ENCODE assay signal across 16 cellular contexts in genomic region chr14:104725772-104726548, GRCh38. TPM values are rescaled to one million over a fixed set of nuclear protein-coding genes. Genes with fewer than 3 reads are reported as not detected.
A peak's percentile ranks its signal among the peaks of the same experiment; 100 is the strongest.
DNase-seq lines count a peak whose midpoint lies in the region; ATAC-seq, FAIRE-seq and TF ChIP-seq lines count a peak whose summit lies in the region.
"Had no signal": no experiment of that assay in that cellular context is flagged by ENCODE, and none has a peak within 500 bp of the region (broad histone marks: within the 10 kb centered on the region; RNA-seq: fewer than 3 reads in every experiment).

No MANE protein-coding gene starts in this region.

- TF ChIP-seq CTCF in A549 (IDR thresholded peaks at IDR 0.05) = no peak
- TF ChIP-seq CTCF in CD8-positive, alpha-beta T cell (IDR thresholded peaks at IDR 0.05) = no peak
- 0 out of 6 replicates have a peak, but pooled peaks of 1 of the 3 experiments have one; percentile 1 for TF ChIP-seq CTCF in K562 (IDR thresholded peaks at IDR 0.05 in 2 of 3, conservative IDR thresholded peaks at IDR 0.05 in 1 of 3; ENCODE audit: insufficient read depth in 2 of 3, low read depth in 1 of 3, low read length in 3 of 3)

- in situ Hi-C loops in K562 (cut with MboI) = no loop called here

- H3K27ac ChIP-seq in A549 (peak overlapping the region; percentile 82 to 92; a peak in 5 of 6 replicates), K562 (ENCODE audit: extremely low read depth, low read depth, low read length) (no peak overlapping the region)
- no peak overlapping the region for H3K27ac ChIP-seq in CD8-positive, alpha-beta T cell (ENCODE audit: low read depth, low read length)
- H3K27ac ChIP-seq: vagina had no signal

- no peaks in the 10 kb centered on the region for H3K9me3 Mint-ChIP-seq in CD8-positive, alpha-beta T cell
- no peaks in the 10 kb centered on the region for H3K9me3 Mint-ChIP-seq in natural killer cell treated with Interleukin-12 subunit alpha and Interleukin-12 subunit beta and Interleukin-15 and Interleukin-18, amount 100 ng/mL, for 72 hours
- H3K9me3 Mint-ChIP-seq: activated CD8-positive, alpha-beta T cell treated with anti-CD3 and anti-CD28 coated beads for 36 hours; stimulated activated naive CD8-positive, alpha-beta T cell treated with anti-CD3 and anti-CD28 coated beads, Interleukin-15, Interleukin-2, amounts not matched to agents 100 ng/mL and 50 ng/mL, for 24 hours had no signal

- peaks cover 4% of the 10 kb centered on the region for H3K9me1 ChIP-seq in K562 (ENCODE audit: control insufficient read depth, insufficient read depth, low read length)

- no peaks in the 10 kb centered on the region for H4K20me1 ChIP-seq in K562 (replicated peaks; ENCODE audit: control insufficient read depth, insufficient read depth, low read length)

- H3K4me2 ChIP-seq in A549 (peak overlapping the region; percentile 94), K562 (ENCODE audit: insufficient read depth, low read length) (peak overlapping the region; percentile 76; the same call in 1 of the 2 replicates)

- no peaks in the 10 kb centered on the region for H3K36me3 ChIP-seq in CD8-positive, alpha-beta T cell (ENCODE audit: insufficient read depth, low read length)
- H3K36me3 ChIP-seq in K562 (ENCODE audit: control insufficient read depth, insufficient read depth, low read length) = no peaks in the 10 kb centered on the region
- H3K36me3 ChIP-seq: vagina had no signal

- peaks cover 16% of the 10 kb centered on the region for H3K79me2 ChIP-seq in K562 (ENCODE audit: control insufficient read depth, insufficient read depth, low read length)

- peak overlapping the region in 1 of 2 experiments; percentile 94; a peak in 2 of 4 replicates for H3K9ac ChIP-seq in K562 (ENCODE audit: insufficient read depth in 1 of 2, low read depth in 2 of 2, low read length in 2 of 2)

- FAIRE-seq in A549 (lab: Jason Lieb, UNC) (no peak), K562 (lab: Jason Lieb, UNC) (no peak)
- FAIRE-seq: small intestine, TTC549 had no signal

- H3K9me3 ChIP-seq in A549 (no peaks in the 10 kb centered on the region), K562 (replicated peaks; ENCODE audit: control insufficient read depth, insufficient read depth, low read depth, low read length) (no peaks in the 10 kb centered on the region)
- H3K9me3 ChIP-seq in CD8-positive, alpha-beta T cell (ENCODE audit: low read length) = no peaks in the 10 kb centered on the region
- H3K9me3 ChIP-seq: vagina had no signal

- no TSS peak for BruUV-seq in K562 (replicated peaks; lab: Mats Ljungman, UMichigan)

- no peaks in the 10 kb centered on the region for H3K27me3 Mint-ChIP-seq in CD8-positive, alpha-beta T cell (ENCODE audit: low read depth)
- peaks cover 0 to 7% of the 10 kb centered on the region in 2 donors for H3K27me3 Mint-ChIP-seq in natural killer cell treated with Interleukin-12 subunit alpha and Interleukin-12 subunit beta and Interleukin-15 and Interleukin-18, amount 100 ng/mL, for 72 hours
- H3K27me3 Mint-ChIP-seq: activated CD8-positive, alpha-beta T cell treated with anti-CD3 and anti-CD28 coated beads for 36 hours; stimulated activated naive CD8-positive, alpha-beta T cell treated with anti-CD3 and anti-CD28 coated beads, Interleukin-15, Interleukin-2, amounts not matched to agents 100 ng/mL and 50 ng/mL, for 24 hours had no signal

- H3K4me3 Mint-ChIP-seq in CD8-positive, alpha-beta T cell = peak overlapping the region; percentile 67
- H3K4me3 Mint-ChIP-seq in natural killer cell treated with Interleukin-12 subunit alpha and Interleukin-12 subunit beta and Interleukin-15 and Interleukin-18, amount 100 ng/mL, for 72 hours = peak overlapping the region; percentile 55
- H3K4me3 Mint-ChIP-seq: stimulated activated naive CD8-positive, alpha-beta T cell treated with anti-CD3 and anti-CD28 coated beads, Interleukin-15, Interleukin-2, amounts not matched to agents 100 ng/mL and 50 ng/mL, for 24 hours had no signal

- no peak overlapping the region for H2AFZ ChIP-seq in K562 (ENCODE audit: low read depth, low read length)

- H3K27ac Mint-ChIP-seq in CD8-positive, alpha-beta T cell = no peak overlapping the region
- H3K27ac Mint-ChIP-seq in natural killer cell treated with Interleukin-12 subunit alpha and Interleukin-12 subunit beta and Interleukin-15 and Interleukin-18, amount 100 ng/mL, for 72 hours = no peak overlapping the region
- H3K27ac Mint-ChIP-seq: activated CD8-positive, alpha-beta T cell treated with anti-CD3 and anti-CD28 coated beads for 36 hours; stimulated activated naive CD8-positive, alpha-beta T cell treated with anti-CD3 and anti-CD28 coated beads, Interleukin-15, Interleukin-2, amounts not matched to agents 100 ng/mL and 50 ng/mL, for 24 hours had no signal

- no peak for TF ChIP-seq POLR2A in A549 (IDR thresholded peaks at IDR 0.05; ENCODE audit: low read length)
- TF ChIP-seq POLR2A in K562 (conservative IDR thresholded peaks at IDR 0.05) = no peak

- POLR2A ChIA-PET in A549 (lab: Yijun Ruan, JAX) = interaction anchor here (1.5 kb wide), 1 partner anchor 27 kb away, joined by 5 read pairs; the partner anchor contains the start of gene SIVA1
- POLR2A ChIA-PET in CD8-positive, alpha-beta T cell (lab: Charles Lee) = interaction anchor here (0.6 to 1.0 kb wide), 2 partner anchors 27 to 75 kb away, joined by 3 read pairs; partner anchors contain the start of gene SIVA1
- POLR2A ChIA-PET in K562 (lab: Yijun Ruan, JAX) = interaction anchor here (0.8 to 1.0 kb wide), 2 partner anchors 20 to 27 kb away, joined by 3 read pairs; partner anchors contain the start of gene SIVA1

- peak in 1 of 2 experiments; percentile 0; a peak in 2 of 6 replicates for ATAC-seq in A549
- no peak for ATAC-seq in CD8-positive, alpha-beta T cell
- ATAC-seq in K562 = no peak
- ATAC-seq in natural killer cell treated with Interleukin-12 subunit alpha and Interleukin-12 subunit beta and Interleukin-15 and Interleukin-18, amount 100 ng/mL, for 72 hours = no peak
- ATAC-seq: activated CD8-positive, alpha-beta T cell treated with anti-CD3 and anti-CD28 coated beads for 36 hours had no signal

- TF ChIP-seq RAD21 in A549 (conservative IDR thresholded peaks at IDR 0.05 in 1 of 2, IDR thresholded peaks at IDR 0.05 in 1 of 2) = 0 out of 5 replicates have a peak, but pooled peaks of 1 of the 2 experiments have one; percentile 8
- TF ChIP-seq RAD21 in K562 (CRISPR knock-in tag; conservative IDR thresholded peaks at IDR 0.05 in 1 of 2, IDR thresholded peaks at IDR 0.05 in 1 of 2) = no peak

- H3K4me1 ChIP-seq in A549 (peaks cover 46% of the 10 kb centered on the region), K562 (replicated peaks in 1 of 2; ENCODE audit: control insufficient read depth in 2 of 2, insufficient read depth in 2 of 2, low read length in 2 of 2) (peaks cover 16 to 83% of the 10 kb centered on the region in 2 experiments)
- peaks cover 6% of the 10 kb centered on the region for H3K4me1 ChIP-seq in CD8-positive, alpha-beta T cell (ENCODE audit: insufficient read depth, low read length)

- H3K4me1 Mint-ChIP-seq in CD8-positive, alpha-beta T cell (ENCODE audit: low read depth) = no peaks in the 10 kb centered on the region
- H3K4me1 Mint-ChIP-seq in natural killer cell treated with Interleukin-12 subunit alpha and Interleukin-12 subunit beta and Interleukin-15 and Interleukin-18, amount 100 ng/mL, for 72 hours (ENCODE audit: low read depth in 2 of 2) = peaks cover 0 to 5% of the 10 kb centered on the region in 2 donors

- H3K36me3 Mint-ChIP-seq in CD8-positive, alpha-beta T cell = no peaks in the 10 kb centered on the region
- no peaks in the 10 kb centered on the region for H3K36me3 Mint-ChIP-seq in natural killer cell treated with Interleukin-12 subunit alpha and Interleukin-12 subunit beta and Interleukin-15 and Interleukin-18, amount 100 ng/mL, for 72 hours

- DNase-seq in A549 (ENCODE audit: low read depth in 1 of 2, low spot score in 1 of 2) (no peak), K562 (ENCODE audit: extremely low read depth in 1 of 4, low spot score in 3 of 4) (no peak), NCI-H2107 (lab: John Stamatoyannopoulos, UW) (no peak), NCI-H146 treated with DMSO at 0.1 percent for 48 hours (lab: John Stamatoyannopoulos, UW; ENCODE audit: unreplicated experiment) (no peak)
- no peak for DNase-seq in CD8-positive, alpha-beta T cell
- no peak for DNase-seq in natural killer cell treated with Interleukin-12 subunit alpha and Interleukin-12 subunit beta and Interleukin-15 and Interleukin-18, amount 100 ng/mL, for 72 hours (ENCODE audit: low spot score)
- no peak for DNase-seq in activated effector memory CD4-positive, alpha-beta T cell treated with anti-CD3 and anti-CD28 coated beads, Interleukin-2, amount 50 U/mL, for 16 hours
- no peak for DNase-seq in stimulated activated CD4-positive, alpha-beta T cell treated with anti-CD3 and anti-CD28 coated beads, Interleukin-15, amount 100 ng/mL, for 24 hours
- DNase-seq: activated CD8-positive, alpha-beta T cell treated with anti-CD3 and anti-CD28 coated beads for 36 hours; mammary epithelial cell; NCI-H1436 treated with DMSO at 0.1 percent for 48 hours; NCI-H446 treated with DMSO at 0.1 percent for 48 hours; small intestine had no signal

- H3K4me3 ChIP-seq in A549 = no peak overlapping the region
- no peak overlapping the region for H3K4me3 ChIP-seq in CD8-positive, alpha-beta T cell (ENCODE audit: low read depth, low read length)
- no peak overlapping the region; the same call in 1 of the 2 replicates for H3K4me3 ChIP-seq in K562

- no peak for TF ChIP-seq EP300 in A549 (IDR thresholded peaks at IDR 0.05)
- no peak for TF ChIP-seq EP300 in K562 (IDR thresholded peaks at IDR 0.05; ENCODE audit: low read length)

- no peaks in the 10 kb centered on the region for H3K27me3 ChIP-seq in CD8-positive, alpha-beta T cell (ENCODE audit: insufficient read depth, low read length)
- H3K27me3 ChIP-seq in K562 (ENCODE audit: control insufficient read depth in 2 of 2, insufficient read depth in 2 of 2, low read length in 2 of 2) = no peaks in the 10 kb centered on the region
- H3K27me3 ChIP-seq: vagina had no signal

- WGBS in A549 (ENCODE audit: missing lambda C conversion rate) = 72% methylated on average over 16 of the region's 25 CpGs
- WGBS in K562 (ENCODE audit: insufficient coverage, low coverage, missing lambda C conversion rate) = 83% methylated on average over 8 of the region's 25 CpGs

- intact Hi-C loops in CD8-positive, alpha-beta T cell (cut with DNase I, micrococcal nuclease) = no loop called here
- intact Hi-C loops in K562 (cut with micrococcal nuclease) = no loop called here

- CTCF ChIA-PET in A549 (lab: Yijun Ruan, JAX) (interaction anchor here (0.5 to 6.2 kb wide), 15 partner anchors 10 to 905 kb away, joined by 3 to 65 read pairs (median 5); no protein-coding TSS in a partner anchor), K562 (lab: Yijun Ruan, JAX; ENCODE audit: low intra/inter-chr PET ratio) (no interaction called here)
- CTCF ChIA-PET in CD8-positive, alpha-beta T cell (lab: Charles Lee) = interaction anchor here (1.3 kb wide), 1 partner anchor 17 kb away, joined by 5 read pairs; no protein-coding TSS in a partner anchor

RNA-seq across cellular contexts. Expression of gene ADSS1, which starts 1.9 kb away (rescaled TPM):
- 8.8 and 10.1 TPM in 2 replicates for polyA plus RNA-seq in A549 (2011; rRNA removed)
- 6.0 and 6.2 TPM in 2 replicates for polyA plus RNA-seq in A549 (2012; cell fraction: cytosol; rRNA removed)
- polyA plus RNA-seq in A549 (2012; cell fraction: nucleus; rRNA removed) = 17.9 and 19.6 TPM in 2 replicates
- 6.2 to 8.3 TPM (median 7.4 TPM) in 3 replicates for polyA plus RNA-seq in A549 (2017; fragmentation: RNase III; extraction: RNeasy Plus Mini Kit Qiagen cat#74134 plus additional on column Dnase treatment)
- polyA minus RNA-seq in A549 (2011; rRNA and poly(A)+ RNA removed) = 6.5 and 9.5 TPM in 2 replicates
- total RNA-seq in CD8-positive, alpha-beta T cell = 1 to 10 TPM; 2.4 to 3.5 TPM
- total RNA-seq in K562 (2011; cell fraction: chromatin; rRNA removed; ENCODE audit: low replicate concordance) = 17.1 and 35.0 TPM in 2 replicates
- 12.5 and 17.5 TPM in 2 replicates for total RNA-seq in K562 (2011; cell fraction: nucleolus; rRNA removed)
- total RNA-seq in K562 (2011; cell fraction: nucleoplasm; rRNA removed) = 16.8 and 20.0 TPM in 2 replicates
- total RNA-seq in K562 (2014; rRNA removed) = 4.4 and 5.9 TPM in 2 replicates
- 2.0 and 2.2 TPM in 2 replicates for total RNA-seq in K562 (2014; rRNA removed; fragmentation: Illumina TruSeq; extraction: Trizol)
- 3.5 and 3.6 TPM in 2 replicates for total RNA-seq in K562 (2015; rRNA removed; fragmentation: Illumina TruSeq; extraction: Trizol)
- 4.2 and 4.9 TPM in 2 replicates for total RNA-seq in K562 (2021)
- polyA plus RNA-seq in K562 (2011; rRNA removed) = 4.2 and 5.2 TPM in 2 replicates
- 2.7 and 4.0 TPM in 2 replicates for polyA plus RNA-seq in K562 (2011; cell fraction: cytosol; rRNA removed)
- polyA plus RNA-seq in K562 (2011; cell fraction: nucleus; rRNA removed) = 39.1 and 54.9 TPM in 2 replicates
- polyA plus RNA-seq in K562 (2012) = 6.0 and 16.4 TPM in 2 replicates
- polyA plus RNA-seq in K562 (2014; fragmentation: Illumina TruSeq; extraction: Trizol) = 3.9 and 4.3 TPM in 2 replicates
- polyA plus RNA-seq in K562 (2014; fragmentation: Nextera tagmentation; extraction: Ambion mirVana) = under 1 TPM; 0.53 to 0.74 TPM
- polyA plus RNA-seq in K562 (2014; rRNA removed) = 3.6 and 5.3 TPM in 2 replicates
- polyA minus RNA-seq in K562 (2011; rRNA and poly(A)+ RNA removed) = 2.6 and 2.7 TPM in 2 replicates
- polyA minus RNA-seq in K562 (2011; cell fraction: cytosol; rRNA and poly(A)+ RNA removed) = 1.3 and 1.6 TPM in 2 replicates
- 6.4 and 9.8 TPM in 2 replicates for polyA minus RNA-seq in K562 (2011; cell fraction: nucleus; rRNA and poly(A)+ RNA removed)
- under 1 TPM; 0.50 to 0.61 TPM for total RNA-seq in natural killer cell treated with Interleukin-12 subunit alpha and Interleukin-12 subunit beta and Interleukin-15 and Interleukin-18, amount 100 ng/mL, for 72 hours

RNA-seq across cellular contexts. Expression of gene SIVA1, which starts 27.0 kb away (rescaled TPM):
- polyA plus RNA-seq in A549 (2011; rRNA removed) = 90.0 and 94.2 TPM in 2 replicates
- 477 and 601 TPM in 2 replicates for polyA plus RNA-seq in A549 (2012; cell fraction: cytosol; rRNA removed)
- 376 and 581 TPM in 2 replicates for polyA plus RNA-seq in A549 (2012; cell fraction: nucleus; rRNA removed)
- 157 to 169 TPM (median 163 TPM) in 3 replicates for polyA plus RNA-seq in A549 (2017; fragmentation: RNase III; extraction: RNeasy Plus Mini Kit Qiagen cat#74134 plus additional on column Dnase treatment)
- 12.3 and 14.4 TPM in 2 replicates for polyA minus RNA-seq in A549 (2011; rRNA and poly(A)+ RNA removed)
- 100 to 1,000 TPM; 104 to 115 TPM for total RNA-seq in CD8-positive, alpha-beta T cell
- 12.2 and 40.0 TPM in 2 replicates for total RNA-seq in K562 (2011; cell fraction: chromatin; rRNA removed; ENCODE audit: low replicate concordance)
- 43.4 and 62.2 TPM in 2 replicates for total RNA-seq in K562 (2011; cell fraction: nucleolus; rRNA removed)
- total RNA-seq in K562 (2011; cell fraction: nucleoplasm; rRNA removed) = 31.2 and 34.7 TPM in 2 replicates
- total RNA-seq in K562 (2014; rRNA removed) = 186 and 216 TPM in 2 replicates
- total RNA-seq in K562 (2014; rRNA removed; fragmentation: Illumina TruSeq; extraction: Trizol) = 4.8 and 6.1 TPM in 2 replicates
- total RNA-seq in K562 (2015; rRNA removed; fragmentation: Illumina TruSeq; extraction: Trizol) = 55.9 and 57.8 TPM in 2 replicates
- 111 and 113 TPM in 2 replicates for total RNA-seq in K562 (2021)
- polyA plus RNA-seq in K562 (2011; rRNA removed) = 54.2 and 66.2 TPM in 2 replicates
- polyA plus RNA-seq in K562 (2011; cell fraction: cytosol; rRNA removed) = 115 and 354 TPM in 2 replicates
- 75.6 and 121 TPM in 2 replicates for polyA plus RNA-seq in K562 (2011; cell fraction: nucleus; rRNA removed)
- 69.5 and 80.9 TPM in 2 replicates for polyA plus RNA-seq in K562 (2012)
- 7.8 and 43.9 TPM in 2 replicates for polyA plus RNA-seq in K562 (2014; fragmentation: Illumina TruSeq; extraction: Trizol)
- polyA plus RNA-seq in K562 (2014; fragmentation: Nextera tagmentation; extraction: Ambion mirVana) = 10 to 100 TPM in 1 of 2 experiments, 1 to 10 TPM in 1; 4.2 to 20.6 TPM
- 138 and 148 TPM in 2 replicates for polyA plus RNA-seq in K562 (2014; rRNA removed)
- polyA minus RNA-seq in K562 (2011; rRNA and poly(A)+ RNA removed) = 6.6 and 10.6 TPM in 2 replicates
- 31.0 and 34.2 TPM in 2 replicates for polyA minus RNA-seq in K562 (2011; cell fraction: cytosol; rRNA and poly(A)+ RNA removed)
- polyA minus RNA-seq in K562 (2011; cell fraction: nucleus; rRNA and poly(A)+ RNA removed) = 16.2 and 20.1 TPM in 2 replicates
- 100 to 1,000 TPM in 1 of 2 donors, 10 to 100 TPM in 1; 74.5 to 157 TPM for total RNA-seq in natural killer cell treated with Interleukin-12 subunit alpha and Interleukin-12 subunit beta and Interleukin-15 and Interleukin-18, amount 100 ng/mL, for 72 hours

RNA-seq across cellular contexts. Expression of gene INF2, which starts 36.5 kb away (rescaled TPM):
- polyA plus RNA-seq in A549 (2011; rRNA removed) = 23.6 and 24.7 TPM in 2 replicates
- 68.4 and 94.0 TPM in 2 replicates for polyA plus RNA-seq in A549 (2012; cell fraction: cytosol; rRNA removed)
- polyA plus RNA-seq in A549 (2012; cell fraction: nucleus; rRNA removed) = 224 and 375 TPM in 2 replicates
- polyA plus RNA-seq in A549 (2017; fragmentation: RNase III; extraction: RNeasy Plus Mini Kit Qiagen cat#74134 plus additional on column Dnase treatment) = 71.2 to 76.6 TPM (median 72.0 TPM) in 3 replicates
- 19.6 and 27.7 TPM in 2 replicates for polyA minus RNA-seq in A549 (2011; rRNA and poly(A)+ RNA removed)
- 10 to 100 TPM; 42.2 to 49.1 TPM for total RNA-seq in CD8-positive, alpha-beta T cell
- 30.6 and 91.0 TPM in 2 replicates for total RNA-seq in K562 (2011; cell fraction: chromatin; rRNA removed; ENCODE audit: low replicate concordance)
- total RNA-seq in K562 (2011; cell fraction: nucleolus; rRNA removed) = 44.5 and 47.5 TPM in 2 replicates
- total RNA-seq in K562 (2011; cell fraction: nucleoplasm; rRNA removed) = 33.6 and 37.9 TPM in 2 replicates
- total RNA-seq in K562 (2014; rRNA removed) = 24.9 and 28.8 TPM in 2 replicates
- total RNA-seq in K562 (2014; rRNA removed; fragmentation: Illumina TruSeq; extraction: Trizol) = 2.8 and 4.4 TPM in 2 replicates
- total RNA-seq in K562 (2015; rRNA removed; fragmentation: Illumina TruSeq; extraction: Trizol) = 7.8 and 8.7 TPM in 2 replicates
- total RNA-seq in K562 (2021) = 30.7 and 31.3 TPM in 2 replicates
- polyA plus RNA-seq in K562 (2011; rRNA removed) = 8.3 and 13.8 TPM in 2 replicates
- polyA plus RNA-seq in K562 (2011; cell fraction: cytosol; rRNA removed) = 13.6 and 29.1 TPM in 2 replicates
- polyA plus RNA-seq in K562 (2011; cell fraction: nucleus; rRNA removed) = 35.1 and 63.6 TPM in 2 replicates
- 15.0 and 19.9 TPM in 2 replicates for polyA plus RNA-seq in K562 (2012)
- 7.2 and 12.4 TPM in 2 replicates for polyA plus RNA-seq in K562 (2014; fragmentation: Illumina TruSeq; extraction: Trizol)
- polyA plus RNA-seq in K562 (2014; fragmentation: Nextera tagmentation; extraction: Ambion mirVana) = 1 to 10 TPM in 1 of 2 experiments, under 1 TPM in 1; 0.56 to 1.4 TPM
- polyA plus RNA-seq in K562 (2014; rRNA removed) = 26.2 and 28.2 TPM in 2 replicates
- polyA minus RNA-seq in K562 (2011; rRNA and poly(A)+ RNA removed) = 3.5 and 6.1 TPM in 2 replicates
- polyA minus RNA-seq in K562 (2011; cell fraction: cytosol; rRNA and poly(A)+ RNA removed) = 8.0 and 13.7 TPM in 2 replicates
- polyA minus RNA-seq in K562 (2011; cell fraction: nucleus; rRNA and poly(A)+ RNA removed) = 9.4 and 12.0 TPM in 2 replicates
- 10 to 100 TPM; 19.2 to 44.9 TPM for total RNA-seq in natural killer cell treated with Interleukin-12 subunit alpha and Interleukin-12 subunit beta and Interleukin-15 and Interleukin-18, amount 100 ng/mL, for 72 hours

Comparison
In these comparisons a context has a peak if more than half of its experiments do, and no peak if none do; other contexts are left out.
1. H3K27ac ChIP-seq: peak in A549 (2 of 2); none in CD8-positive, alpha-beta T cell (single experiment) and K562 (single experiment).
2. Of the 35 proteins assayed by ChIP-seq in both K562 and A549: peak only in K562: MAX; only in A549: none; in both: none; in neither: 31; mixed calls (peak in some experiments, not most) for 3.